ENCODE assay signal across 8 cellular contexts in genomic region chr6:1611572-1612385, GRCh38. TPM values are rescaled to one million over a fixed set of nuclear protein-coding genes. Genes with fewer than 3 reads are reported as not detected.
A peak's percentile ranks its signal among the peaks of the same experiment; 100 is the strongest.
DNase-seq lines count a peak whose midpoint lies in the region; ATAC-seq and TF ChIP-seq lines count a peak whose summit lies in the region.

No MANE protein-coding gene starts in this region.

- peak overlapping the region; percentile 41 for H3K27ac ChIP-seq in PC-9
- no peak overlapping the region for H3K27ac ChIP-seq in neural progenitor cell

- no peaks in the 10 kb centered on the region for H3K9me2 ChIP-seq in PC-9 (ENCODE audit: insufficient read depth)

- peaks cover 56 to 69% of the 10 kb centered on the region in 2 donors for H3K27me3 Mint-ChIP-seq in effector memory CD8-positive, alpha-beta T cell
- peaks cover 64% of the 10 kb centered on the region for H3K27me3 Mint-ChIP-seq in neural progenitor cell (ENCODE audit: insufficient read depth, low read depth)

- no peak overlapping the region for H3K27ac Mint-ChIP-seq in effector memory CD8-positive, alpha-beta T cell
- H3K27ac Mint-ChIP-seq in neural progenitor cell = no peak overlapping the region

- peak; percentile 9 for ATAC-seq in effector memory CD8-positive, alpha-beta T cell (replicated peaks)
- ATAC-seq in GM21423 (IDR thresholded peaks at IDR 0.05; ENCODE audit: unreplicated experiment) (no peak), omental fat pad (ENCODE audit: low FRiP score) (no peak)

- H3K36me3 ChIP-seq in PC-9 (ENCODE audit: low read depth) (no peaks in the 10 kb centered on the region), neural progenitor cell (no peaks in the 10 kb centered on the region)

- intact Hi-C loops in PC-9 (cut with micrococcal nuclease; ENCODE audit: unreplicated experiment) = loop anchor here (2.0 kb wide), 1 partner anchor 25 kb away; no protein-coding TSS in a partner anchor

- BruUV-seq in PC-9 (replicated peaks; lab: Mats Ljungman, UMichigan) = TSS peak; percentile 50

- no peak overlapping the region for H3K9ac ChIP-seq in neural progenitor cell

- no peaks in the 10 kb centered on the region for H3K9me3 ChIP-seq in PC-9 (ENCODE audit: insufficient read depth, low read depth)
- H3K9me3 ChIP-seq in neural progenitor cell (ENCODE audit: low read depth) = no peaks in the 10 kb centered on the region

- H3K4me2 ChIP-seq in PC-9 (peak overlapping the region; percentile 89), neural progenitor cell (peak overlapping the region; percentile 64)

- H3K4me3 Mint-ChIP-seq in effector memory CD8-positive, alpha-beta T cell = peak overlapping the region; percentile 77 to 85
- peak overlapping the region; percentile 84 for H3K4me3 Mint-ChIP-seq in neural progenitor cell

- H3K36me3 Mint-ChIP-seq in effector memory CD8-positive, alpha-beta T cell (ENCODE audit: insufficient read depth) = peaks cover 18% of the 10 kb centered on the region
- peaks cover 4% of the 10 kb centered on the region for H3K36me3 Mint-ChIP-seq in neural progenitor cell

- H4K20me1 ChIP-seq in PC-9 (ENCODE audit: insufficient read depth) = no peaks in the 10 kb centered on the region
- peaks cover 64% of the 10 kb centered on the region for H4K20me1 ChIP-seq in neural progenitor cell (ENCODE audit: low read depth)

- CTCF ChIA-PET in PC-9 (lab: Charles Lee) = interaction anchor here (0.6 to 0.8 kb wide), 6 partner anchors 14 to 373 kb away, joined by 3 to 5 read pairs (median 4); no protein-coding TSS in a partner anchor

- H3K27me3 ChIP-seq in PC-9 (ENCODE audit: insufficient read depth, low read depth) (no peaks in the 10 kb centered on the region), neural progenitor cell (peaks cover 100% of the 10 kb centered on the region)

- H3K9me3 Mint-ChIP-seq in effector memory CD8-positive, alpha-beta T cell = no peaks in the 10 kb centered on the region
- H3K9me3 Mint-ChIP-seq in neural progenitor cell = peaks cover 7% of the 10 kb centered on the region

- TF ChIP-seq CTCF in PC-9 (conservative IDR thresholded peaks at IDR 0.05) (no peak), neural progenitor cell (IDR thresholded peaks at IDR 0.05) (no peak), omental fat pad (IDR thresholded peaks at IDR 0.05) (no peak)

- H3F3A ChIP-seq in PC-9 (ENCODE audit: insufficient read depth, low read depth) = 0 out of 2 replicates have a peak, but pooled peaks cover 4% of the 10 kb centered on the region
- H3F3A ChIP-seq in neural progenitor cell (ENCODE audit: low read depth) = peaks cover 40% of the 10 kb centered on the region

- no peak overlapping the region for H2AFZ ChIP-seq in PC-9
- no peak overlapping the region for H2AFZ ChIP-seq in neural progenitor cell (replicated peaks)

- no peaks in the 10 kb centered on the region; the same call in 1 of the 2 replicates for H3K4me1 ChIP-seq in PC-9 (replicated peaks; ENCODE audit: insufficient read depth)
- peaks cover 17% of the 10 kb centered on the region for H3K4me1 ChIP-seq in neural progenitor cell

- peaks cover 43% of the 10 kb centered on the region for H3K79me2 ChIP-seq in PC-9 (ENCODE audit: low read depth)
- no peaks in the 10 kb centered on the region for H3K79me2 ChIP-seq in neural progenitor cell (ENCODE audit: low read depth)

- peak; percentile 55 for DNase-seq in NCI-H146 (lab: John Stamatoyannopoulos, UW)
- no peak for DNase-seq in NCI-H146 treated with DMSO at 0.1 percent for 48 hours (lab: John Stamatoyannopoulos, UW; ENCODE audit: unreplicated experiment)
- peak in 1 of 2 experiments; percentile 25 for DNase-seq in PC-9
- no peak for DNase-seq in effector memory CD8-positive, alpha-beta T cell
- DNase-seq in neural progenitor cell (ENCODE audit: low spot score) = peak; percentile 56
- no peak for DNase-seq in omental fat pad (ENCODE audit: low spot score)
- DNase-seq in ureter (ENCODE audit: low spot score) = no peak

- H3K4me1 Mint-ChIP-seq in effector memory CD8-positive, alpha-beta T cell (ENCODE audit: low read depth in 2 of 2) = peaks cover 15 to 29% of the 10 kb centered on the region in 2 donors
- peaks cover 35% of the 10 kb centered on the region for H3K4me1 Mint-ChIP-seq in neural progenitor cell

- POLR2A ChIA-PET in PC-9 (lab: Charles Lee; ENCODE audit: unreplicated experiment) = interaction anchor here (0.6 to 0.8 kb wide), 5 partner anchors 14 to 929 kb away, joined by 3 to 10 read pairs (median 5); no protein-coding TSS in a partner anchor

- H3K4me3 ChIP-seq in PC-9 (peak overlapping the region; percentile 89), neural progenitor cell (peak overlapping the region; percentile 16)

RNA-seq across cellular contexts. Expression of gene FOXC1, which starts 2.1 kb away (rescaled TPM):
- 16.2 and 18.6 TPM in 2 replicates for total RNA-seq in PC-9 (2021)
- total RNA-seq in neural progenitor cell (ENCODE audit: low replicate concordance) = 0.09 and 0.45 TPM in 2 replicates
- 10 to 100 TPM in 1 of 4 donors, 1 to 10 TPM in 3; 3.8 to 10.1 (median 6.7) TPM for total RNA-seq in omental fat pad
- total RNA-seq in ureter = 41.9 TPM

Comparison
In these comparisons a context has a peak if more than half of its experiments do, and no peak if none do; other contexts are left out.
1. DNase-seq: peak in NCI-H146 (single experiment) and neural progenitor cell (single experiment); none in NCI-H146 treated with DMSO at 0.1 percent for 48 hours (single experiment), effector memory CD8-positive, alpha-beta T cell (0 of 3), omental fat pad (single experiment) and ureter (single experiment).